In the genomic region with DNA sequence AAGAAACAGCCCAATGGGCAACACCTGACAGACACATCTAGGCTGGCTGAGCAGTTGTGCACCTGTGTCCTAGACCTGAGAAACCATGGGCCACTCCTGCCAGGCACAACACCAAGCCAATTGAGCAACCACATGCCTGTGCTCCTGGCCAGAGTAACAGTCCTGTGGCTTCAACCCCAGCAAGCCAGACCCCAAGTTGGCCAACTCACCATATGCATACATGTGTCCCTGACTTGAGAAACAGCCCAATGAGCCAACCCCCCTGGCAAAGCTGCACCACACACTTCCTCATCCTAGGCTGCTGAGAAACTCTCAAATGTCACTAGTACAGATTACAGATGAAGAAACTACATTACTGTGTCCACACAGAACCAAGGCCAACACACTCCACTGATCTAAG, we compare ENCODE assay signal across 1 cellular context.
TF ChIP-seq lines count a peak whose summit lies in the region.

No MANE protein-coding gene starts in this region.

TF ChIP-seq in H1, 55 proteins besides CTCF, POLR2A, EP300 and RAD21 (continued from another document):
- TF ChIP-seq HDAC6 (IDR thresholded peaks at IDR 0.05; ENCODE audit: low read depth, low read length) (no peak), KDM5A (IDR thresholded peaks at IDR 0.05; ENCODE audit: low read length) (no peak), EZH2 (IDR thresholded peaks at IDR 0.05; ENCODE audit: low read depth, low read length, severe bottlenecking) (no peak), RNF2 (IDR thresholded peaks at IDR 0.05; ENCODE audit: borderline replicate concordance, low read depth, low read length, missing control alignments, poor library complexity, severe bottlenecking) (no peak), HDAC2 (IDR thresholded peaks at IDR 0.05; ENCODE audit: borderline replicate concordance in 1 of 2, low read depth in 2 of 2, low read length in 2 of 2) (no peak), RFX5 (IDR thresholded peaks at IDR 0.05; ENCODE audit: borderline replicate concordance, low read depth, low read length) (no peak)
